ENCODE assay signal across 9 cellular contexts in the genomic region with DNA sequence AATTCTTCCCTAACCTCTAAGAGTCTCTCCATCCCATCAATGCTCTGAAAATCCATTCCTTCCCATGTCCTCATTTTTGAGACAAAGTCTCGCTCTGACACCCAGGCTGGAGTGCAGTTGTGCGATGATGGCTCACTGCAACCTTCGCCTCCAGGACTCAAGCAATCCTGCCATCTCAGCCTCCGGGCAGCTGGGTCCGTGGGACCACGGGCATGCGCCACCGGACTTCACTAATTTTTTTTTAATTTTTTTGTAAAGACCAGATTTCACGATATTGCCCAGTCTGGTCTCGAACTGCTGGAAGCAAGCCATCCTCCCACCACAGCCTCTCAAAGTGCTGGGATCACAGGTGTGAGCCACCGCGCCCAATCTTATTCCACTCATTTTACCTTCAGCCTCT. TPM values are rescaled to one million over a fixed set of nuclear protein-coding genes. Genes with fewer than 3 reads are reported as not detected.
DNase-seq lines count a peak whose midpoint lies in the region; ATAC-seq and TF ChIP-seq lines count a peak whose summit lies in the region.
"Had no signal": no experiment of that assay in that cellular context is flagged by ENCODE, and none has a peak within 500 bp of the region (broad histone marks: within the 10 kb centered on the region; RNA-seq: fewer than 3 reads in every experiment).

No MANE protein-coding gene starts in this region.

- peak overlapping the region in 1 of 2 experiments; percentile 71; a peak in 1 of 4 replicates for H3K4me3 ChIP-seq in DND-41 (ENCODE audit: low read depth in 1 of 2, low read length in 2 of 2)
- peak overlapping the region; percentile 65; the same call in 1 of the 2 replicates for H3K4me3 ChIP-seq in PC-9
- peak overlapping the region; percentile 84 for H3K4me3 ChIP-seq in epithelial cell of proximal tubule (ENCODE audit: low read depth, low read length)
- peak overlapping the region; percentile 90 for H3K4me3 ChIP-seq in rectal smooth muscle tissue (ENCODE audit: low read length)

- H4K20me1 ChIP-seq in DND-41 (ENCODE audit: insufficient read depth, low read length) (peaks cover 2% of the 10 kb centered on the region; the same call in 1 of the 2 replicates), PC-9 (ENCODE audit: insufficient read depth) (no peaks in the 10 kb centered on the region)

- no peak for DNase-seq in DND-41
- no peak for DNase-seq in PC-9
- DNase-seq in epithelial cell of proximal tubule (ENCODE audit: low read depth), result no peak
- no peak for DNase-seq in NCI-H2196 treated with DMSO at 0.1 percent for 48 hours (lab: John Stamatoyannopoulos, UW; ENCODE audit: unreplicated experiment)
- DNase-seq: anterior cingulate cortex had no signal

- no TSS peak for BruUV-seq in PC-9 (replicated peaks; lab: Mats Ljungman, UMichigan)

- H3K27me3 ChIP-seq in DND-41 (ENCODE audit: insufficient read depth, low read length, poor library complexity) (no peaks in the 10 kb centered on the region), PC-9 (ENCODE audit: insufficient read depth, low read depth) (no peaks in the 10 kb centered on the region), rectal smooth muscle tissue (ENCODE audit: control insufficient read depth, insufficient read depth, low read length) (no peaks in the 10 kb centered on the region)
- H3K27me3 ChIP-seq: upper lobe of left lung had no signal

- H3K27ac ChIP-seq in DND-41 (ENCODE audit: low read length), result no peak overlapping the region
- H3K27ac ChIP-seq in PC-9, result no peak overlapping the region
- H3K27ac ChIP-seq in rectal smooth muscle tissue (ENCODE audit: low read depth, low read length), result no peak overlapping the region
- H3K27ac ChIP-seq: upper lobe of left lung had no signal

- H3K9ac ChIP-seq in DND-41 (ENCODE audit: low read depth, low read length), result no peak overlapping the region
- no peak overlapping the region for H3K9ac ChIP-seq in rectal smooth muscle tissue (ENCODE audit: low read length)

- intact Hi-C loops in PC-9 (cut with micrococcal nuclease; ENCODE audit: unreplicated experiment), result loop anchor here (5.0 kb wide), 1 partner anchor 34 kb away; no protein-coding TSS in a partner anchor

- ATAC-seq in DND-41 (ENCODE audit: insufficient read depth, low read depth) (no peak), HG03521 (IDR thresholded peaks at IDR 0.05; ENCODE audit: unreplicated experiment) (no peak), GM19351 (IDR thresholded peaks at IDR 0.05; ENCODE audit: unreplicated experiment) (no peak)

- H3K79me2 ChIP-seq in DND-41 (ENCODE audit: insufficient read depth, low read length) (peaks cover 30% of the 10 kb centered on the region), PC-9 (ENCODE audit: low read depth) (peaks cover 56% of the 10 kb centered on the region)

- H3K36me3 ChIP-seq in DND-41 (ENCODE audit: insufficient read depth, low read length) (no peaks in the 10 kb centered on the region), PC-9 (ENCODE audit: low read depth) (peaks cover 8% of the 10 kb centered on the region; the same call in 1 of the 2 replicates), rectal smooth muscle tissue (ENCODE audit: control insufficient read depth, insufficient read depth, low read length) (no peaks in the 10 kb centered on the region)
- H3K36me3 ChIP-seq: upper lobe of left lung had no signal

- H3K4me2 ChIP-seq in DND-41 (ENCODE audit: insufficient read depth, low read length), result peak overlapping the region; percentile 83
- H3K4me2 ChIP-seq in PC-9, result peak overlapping the region; percentile 84

- H2AFZ ChIP-seq in DND-41 (ENCODE audit: low read depth, low read length) (no peak overlapping the region), PC-9 (no peak overlapping the region)

- H3F3A ChIP-seq in PC-9 (ENCODE audit: insufficient read depth, low read depth), result peaks cover 6% of the 10 kb centered on the region

- H3K9me3 ChIP-seq in DND-41 (ENCODE audit: insufficient read depth, low read length, severe bottlenecking) (no peaks in the 10 kb centered on the region), PC-9 (ENCODE audit: insufficient read depth, low read depth) (no peaks in the 10 kb centered on the region)
- H3K9me3 ChIP-seq: upper lobe of left lung had no signal

- H3K4me1 ChIP-seq in DND-41 (ENCODE audit: insufficient read depth, low read length) (peaks cover 27% of the 10 kb centered on the region), PC-9 (replicated peaks; ENCODE audit: insufficient read depth) (peaks cover 22% of the 10 kb centered on the region), rectal smooth muscle tissue (ENCODE audit: control insufficient read depth, insufficient read depth, low read length) (peaks cover 10% of the 10 kb centered on the region)

- POLR2A ChIA-PET in PC-9 (lab: Charles Lee; ENCODE audit: unreplicated experiment), result no interaction called here

- TF ChIP-seq CTCF in DND-41 (IDR thresholded peaks at IDR 0.05; ENCODE audit: borderline replicate concordance, extremely low read depth, low read length, poor library complexity, severe bottlenecking), result no peak
- no peak for TF ChIP-seq CTCF in PC-9 (conservative IDR thresholded peaks at IDR 0.05)
- no peak for TF ChIP-seq CTCF in epithelial cell of proximal tubule (conservative IDR thresholded peaks at IDR 0.05; ENCODE audit: low read depth, low read length)

- no peaks in the 10 kb centered on the region for H3K9me2 ChIP-seq in PC-9 (ENCODE audit: insufficient read depth)

- CTCF ChIA-PET in PC-9 (lab: Charles Lee), result no interaction called here

RNA-seq across cellular contexts. Expression of a gene that starts 1.6 kb away (rescaled TPM):
- total RNA-seq in PC-9 (2021) (33.9 and 36.1 TPM in 2 replicates), epithelial cell of proximal tubule (43.7 and 60.4 TPM in 2 replicates)
